ENCODE assay signal across 8 cellular contexts in genomic region chr11:120168960-120169681, GRCh38. TPM values are rescaled to one million over a fixed set of nuclear protein-coding genes. Genes with fewer than 3 reads are reported as not detected.
DNase-seq lines count a peak whose midpoint lies in the region; ATAC-seq, FAIRE-seq and TF ChIP-seq lines count a peak whose summit lies in the region.

No MANE protein-coding gene starts in this region.

- POLR2A ChIA-PET in WTC11 (lab: Charles Lee): interaction anchor here (1.0 kb wide), 1 partner anchor 67 kb away, joined by 3 read pairs; no protein-coding TSS in a partner anchor

- DNase-seq in MV-4-11 (lab: John Stamatoyannopoulos, UW) (peak; percentile 33), WTC11 (ENCODE audit: low spot score) (peak; percentile 84), kidney (peak; percentile 88), OCI-M2 (lab: John Stamatoyannopoulos, UW; ENCODE audit: unreplicated experiment) (no peak)
- DNase-seq in central memory CD8-positive, alpha-beta T cell (ENCODE audit: low spot score in 2 of 2): no peak
- peak; percentile 48 for DNase-seq in stimulated activated CD4-positive, alpha-beta T cell treated with anti-CD3 and anti-CD28 coated beads, Interleukin-12 subunit alpha, Interleukin-12 subunit beta, amount 100 ng/mL, for 4 hours

- CTCF ChIA-PET in WTC11 (lab: Charles Lee): interaction anchor here (0.6 to 5.9 kb wide), 52 partner anchors 11 to 544 kb away, joined by 3 to 94 read pairs (median 4); partner anchors contain the start of genes POU2F3 and TRIM29

- no peaks in the 10 kb centered on the region for H3K36me3 Mint-ChIP-seq in WTC11
- H3K36me3 Mint-ChIP-seq in central memory CD8-positive, alpha-beta T cell (ENCODE audit: insufficient read depth): no peaks in the 10 kb centered on the region

- no peaks in the 10 kb centered on the region for H3K36me3 ChIP-seq in kidney (ENCODE audit: control insufficient read depth in 1 of 2, insufficient read depth in 2 of 2, low read length in 2 of 2)

- H3K4me1 ChIP-seq in kidney (ENCODE audit: control insufficient read depth in 1 of 2, insufficient read depth in 1 of 2, low read depth in 1 of 2, low read length in 2 of 2): peaks cover 0 to 16% of the 10 kb centered on the region in 2 donors

- FAIRE-seq in kidney (lab: Jason Lieb, UNC): no peak

- no peak overlapping the region for H3K27ac ChIP-seq in kidney (ENCODE audit: low read depth in 2 of 2, low read length in 2 of 2)

- peaks cover 9% of the 10 kb centered on the region; the same call in 1 of the 2 replicates for H3K4me1 Mint-ChIP-seq in WTC11
- H3K4me1 Mint-ChIP-seq in central memory CD8-positive, alpha-beta T cell: no peaks in the 10 kb centered on the region

- H3K4me3 Mint-ChIP-seq in WTC11: peak overlapping the region; percentile 76
- peak overlapping the region; percentile 64 for H3K4me3 Mint-ChIP-seq in central memory CD8-positive, alpha-beta T cell

- ATAC-seq in WTC11 (peak; percentile 85), HG03521 (IDR thresholded peaks at IDR 0.05; ENCODE audit: unreplicated experiment) (no peak)
- peak; percentile 66 for ATAC-seq in central memory CD8-positive, alpha-beta T cell (replicated peaks; ENCODE audit: extremely low read depth, poor library complexity, severe bottlenecking)

- TF ChIP-seq CTCF in WTC11 (IDR thresholded peaks at IDR 0.05): peak; percentile 89
- TF ChIP-seq CTCF in kidney (IDR thresholded peaks at IDR 0.05; ENCODE audit: borderline replicate concordance, extremely low read depth, insufficient read depth): peak; percentile 72

- intact Hi-C loops in kidney (cut with DNase I): no loop called here

- H3K9me3 ChIP-seq in kidney (ENCODE audit: control insufficient read depth in 1 of 2, low read length in 2 of 2): no peaks in the 10 kb centered on the region

- no peak overlapping the region for H3K27ac Mint-ChIP-seq in WTC11
- H3K27ac Mint-ChIP-seq in central memory CD8-positive, alpha-beta T cell (ENCODE audit: low read depth): no peak overlapping the region

- peaks cover 7% of the 10 kb centered on the region for H3K9me3 Mint-ChIP-seq in WTC11
- H3K9me3 Mint-ChIP-seq in central memory CD8-positive, alpha-beta T cell: peaks cover 11% of the 10 kb centered on the region

- H3K27me3 Mint-ChIP-seq in WTC11 (ENCODE audit: low read depth): peaks cover 92% of the 10 kb centered on the region
- peaks cover 90% of the 10 kb centered on the region for H3K27me3 Mint-ChIP-seq in central memory CD8-positive, alpha-beta T cell

- H3K4me3 ChIP-seq in GM08714 (ENCODE audit: low read length) (peak overlapping the region; percentile 16; the same call in 1 of the 2 replicates), kidney (ENCODE audit: low read length in 2 of 2) (peak overlapping the region; percentile 28 to 60)

- peak overlapping the region in 1 of 2 donors; percentile 47 for H3K9ac ChIP-seq in kidney (ENCODE audit: low read length in 2 of 2)

TF ChIP-seq in WTC11, 78 proteins besides CTCF, POLR2A, EP300 and RAD21 (continues in another document):
- TF ChIP-seq, protein P1, sequence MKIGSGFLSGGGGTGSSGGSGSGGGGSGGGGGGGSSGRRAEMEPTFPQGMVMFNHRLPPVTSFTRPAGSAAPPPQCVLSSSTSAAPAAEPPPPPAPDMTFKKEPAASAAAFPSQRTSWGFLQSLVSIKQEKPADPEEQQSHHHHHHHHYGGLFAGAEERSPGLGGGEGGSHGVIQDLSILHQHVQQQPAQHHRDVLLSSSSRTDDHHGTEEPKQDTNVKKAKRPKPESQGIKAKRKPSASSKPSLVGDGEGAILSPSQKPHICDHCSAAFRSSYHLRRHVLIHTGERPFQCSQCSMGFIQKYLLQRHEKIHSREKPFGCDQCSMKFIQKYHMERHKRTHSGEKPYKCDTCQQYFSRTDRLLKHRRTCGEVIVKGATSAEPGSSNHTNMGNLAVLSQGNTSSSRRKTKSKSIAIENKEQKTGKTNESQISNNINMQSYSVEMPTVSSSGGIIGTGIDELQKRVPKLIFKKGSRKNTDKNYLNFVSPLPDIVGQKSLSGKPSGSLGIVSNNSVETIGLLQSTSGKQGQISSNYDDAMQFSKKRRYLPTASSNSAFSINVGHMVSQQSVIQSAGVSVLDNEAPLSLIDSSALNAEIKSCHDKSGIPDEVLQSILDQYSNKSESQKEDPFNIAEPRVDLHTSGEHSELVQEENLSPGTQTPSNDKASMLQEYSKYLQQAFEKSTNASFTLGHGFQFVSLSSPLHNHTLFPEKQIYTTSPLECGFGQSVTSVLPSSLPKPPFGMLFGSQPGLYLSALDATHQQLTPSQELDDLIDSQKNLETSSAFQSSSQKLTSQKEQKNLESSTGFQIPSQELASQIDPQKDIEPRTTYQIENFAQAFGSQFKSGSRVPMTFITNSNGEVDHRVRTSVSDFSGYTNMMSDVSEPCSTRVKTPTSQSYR (CRISPR knock-in tag; IDR thresholded peaks at IDR 0.05): 0 out of 2 replicates have a peak, but pooled peaks have one; percentile 45
- TF ChIP-seq TP53 (CRISPR knock-in tag; IDR thresholded peaks at IDR 0.05) (0 out of 2 replicates have a peak, but pooled peaks have one; percentile 50), ELF4 (CRISPR knock-in tag; IDR thresholded peaks at IDR 0.05; ENCODE audit: low read depth) (no peak), EMX1 (CRISPR knock-in tag; IDR thresholded peaks at IDR 0.05) (no peak), MAX (CRISPR knock-in tag; IDR thresholded peaks at IDR 0.05) (peak; percentile 86), GABPB1 (CRISPR knock-in tag; IDR thresholded peaks at IDR 0.05) (no peak), FOXP1 (CRISPR knock-in tag; IDR thresholded peaks at IDR 0.05; ENCODE audit: borderline replicate concordance) (peak; percentile 55; the same call in 1 of the 2 replicates), TEAD4 (CRISPR knock-in tag; IDR thresholded peaks at IDR 0.05) (no peak), CREM (CRISPR knock-in tag; IDR thresholded peaks at IDR 0.05) (peak; percentile 48), ZNF317 (CRISPR knock-in tag; IDR thresholded peaks at IDR 0.05; ENCODE audit: borderline replicate concordance, low read depth) (0 out of 2 replicates have a peak, but pooled peaks have one; percentile 34), AR (CRISPR knock-in tag; IDR thresholded peaks at IDR 0.05) (no peak), CBFB (CRISPR knock-in tag; IDR thresholded peaks at IDR 0.05; ENCODE audit: low read depth) (peak; percentile 77; the same call in 1 of the 2 replicates), ZNF232 (CRISPR knock-in tag; IDR thresholded peaks at IDR 0.05) (peak; percentile 80; the same call in 1 of the 2 replicates), NR3C1 (CRISPR knock-in tag; conservative IDR thresholded peaks at IDR 0.05; ENCODE audit: low read depth) (0 out of 2 replicates have a peak, but pooled peaks have one; percentile 39), ZBTB21 (CRISPR knock-in tag; IDR thresholded peaks at IDR 0.05; ENCODE audit: borderline replicate concordance) (no peak), SMAD3 (CRISPR knock-in tag; IDR thresholded peaks at IDR 0.05; ENCODE audit: borderline replicate concordance) (peak; percentile 74; the same call in 1 of the 2 replicates), TEAD1 (CRISPR knock-in tag; IDR thresholded peaks at IDR 0.05) (no peak; the same call in 1 of the 2 replicates), ZNF423 (CRISPR knock-in tag; IDR thresholded peaks at IDR 0.05) (no peak), MXD4 (CRISPR knock-in tag; IDR thresholded peaks at IDR 0.05; ENCODE audit: borderline replicate concordance) (no peak), NR1H2 (CRISPR knock-in tag; IDR thresholded peaks at IDR 0.05) (no peak)
- TF ChIP-seq, protein P2, sequence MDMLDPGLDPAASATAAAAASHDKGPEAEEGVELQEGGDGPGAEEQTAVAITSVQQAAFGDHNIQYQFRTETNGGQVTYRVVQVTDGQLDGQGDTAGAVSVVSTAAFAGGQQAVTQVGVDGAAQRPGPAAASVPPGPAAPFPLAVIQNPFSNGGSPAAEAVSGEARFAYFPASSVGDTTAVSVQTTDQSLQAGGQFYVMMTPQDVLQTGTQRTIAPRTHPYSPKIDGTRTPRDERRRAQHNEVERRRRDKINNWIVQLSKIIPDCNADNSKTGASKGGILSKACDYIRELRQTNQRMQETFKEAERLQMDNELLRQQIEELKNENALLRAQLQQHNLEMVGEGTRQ (CRISPR knock-in tag; IDR thresholded peaks at IDR 0.05): no peak
- TF ChIP-seq, protein P3, sequence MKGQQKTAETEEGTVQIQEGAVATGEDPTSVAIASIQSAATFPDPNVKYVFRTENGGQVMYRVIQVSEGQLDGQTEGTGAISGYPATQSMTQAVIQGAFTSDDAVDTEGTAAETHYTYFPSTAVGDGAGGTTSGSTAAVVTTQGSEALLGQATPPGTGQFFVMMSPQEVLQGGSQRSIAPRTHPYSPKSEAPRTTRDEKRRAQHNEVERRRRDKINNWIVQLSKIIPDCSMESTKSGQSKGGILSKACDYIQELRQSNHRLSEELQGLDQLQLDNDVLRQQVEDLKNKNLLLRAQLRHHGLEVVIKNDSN (CRISPR knock-in tag; IDR thresholded peaks at IDR 0.05): no peak

RNA-seq across cellular contexts. Expression of gene TRIM29, which starts 31.2 kb away (rescaled TPM):
- 0.11 to 0.39 TPM (median 0.27 TPM) in 3 replicates for total RNA-seq in WTC11 (2021)
- total RNA-seq in kidney: 32.9 TPM
- 0.65 TPM for polyA plus RNA-seq in kidney (ENCODE audit: insufficient read depth, low read depth, low replicate concordance)

RNA-seq across cellular contexts. Expression of gene OAF, which starts 41.7 kb away (rescaled TPM):
- total RNA-seq in WTC11 (2021) (3.2 to 5.6 TPM (median 4.2 TPM) in 3 replicates), kidney (48.2 TPM)
- 78.1 TPM for polyA plus RNA-seq in kidney (ENCODE audit: insufficient read depth, low read depth, low replicate concordance)

Comparison
In these comparisons a context has a peak if more than half of its experiments do, and no peak if none do; other contexts are left out.
1. DNase-seq: peak in MV-4-11 (single experiment), WTC11 (single experiment), kidney (single experiment) and stimulated activated CD4-positive, alpha-beta T cell treated with anti-CD3 and anti-CD28 coated beads, Interleukin-12 subunit alpha, Interleukin-12 subunit beta, amount 100 ng/mL, for 4 hours (single experiment); none in central memory CD8-positive, alpha-beta T cell (0 of 2) and OCI-M2 (single experiment).
2. RNA of gene TRIM29, which starts 31.2 kb away (total RNA-seq): 32.9 TPM in kidney (single experiment); 0.11 to 0.39 TPM in WTC11; every median in the first group is over 10 times any median in the second.